ENCODE assay signal across 8 cellular contexts in the genomic region with DNA sequence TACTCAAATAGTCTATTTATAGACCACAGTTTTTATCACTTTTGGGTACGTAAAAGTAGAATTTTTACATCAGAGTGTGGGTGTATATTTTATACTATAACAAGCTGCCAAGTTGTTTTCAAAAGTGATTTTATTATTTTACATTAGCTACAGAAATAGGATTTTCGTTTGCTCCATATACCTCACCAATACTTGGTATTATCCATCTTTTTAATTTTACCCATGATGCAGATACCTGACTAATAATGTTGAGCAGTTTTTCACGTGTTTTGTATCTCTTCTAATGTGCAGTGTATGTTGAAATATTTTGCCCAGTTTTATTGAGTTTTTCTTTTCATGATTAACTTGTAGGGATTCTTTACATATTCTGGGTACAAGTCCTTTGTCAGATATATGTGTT.
"Had no signal": no experiment of that assay in that cellular context is flagged by ENCODE, and none has a peak within 500 bp of the region (broad histone marks: within the 10 kb centered on the region; RNA-seq: fewer than 3 reads in every experiment).

No MANE protein-coding gene starts in this region.

- ATAC-seq: GM12878 had no signal

- DNase-seq: GDM1, GF-D8 had no signal

- FAIRE-seq: G401.6, GM12878, GM12891, GM12892, GM18507, GM19239 had no signal

- H3K4me3 ChIP-seq: GM12878 had no signal
